ENCODE assay signal across 1 cellular context in the genomic region with DNA sequence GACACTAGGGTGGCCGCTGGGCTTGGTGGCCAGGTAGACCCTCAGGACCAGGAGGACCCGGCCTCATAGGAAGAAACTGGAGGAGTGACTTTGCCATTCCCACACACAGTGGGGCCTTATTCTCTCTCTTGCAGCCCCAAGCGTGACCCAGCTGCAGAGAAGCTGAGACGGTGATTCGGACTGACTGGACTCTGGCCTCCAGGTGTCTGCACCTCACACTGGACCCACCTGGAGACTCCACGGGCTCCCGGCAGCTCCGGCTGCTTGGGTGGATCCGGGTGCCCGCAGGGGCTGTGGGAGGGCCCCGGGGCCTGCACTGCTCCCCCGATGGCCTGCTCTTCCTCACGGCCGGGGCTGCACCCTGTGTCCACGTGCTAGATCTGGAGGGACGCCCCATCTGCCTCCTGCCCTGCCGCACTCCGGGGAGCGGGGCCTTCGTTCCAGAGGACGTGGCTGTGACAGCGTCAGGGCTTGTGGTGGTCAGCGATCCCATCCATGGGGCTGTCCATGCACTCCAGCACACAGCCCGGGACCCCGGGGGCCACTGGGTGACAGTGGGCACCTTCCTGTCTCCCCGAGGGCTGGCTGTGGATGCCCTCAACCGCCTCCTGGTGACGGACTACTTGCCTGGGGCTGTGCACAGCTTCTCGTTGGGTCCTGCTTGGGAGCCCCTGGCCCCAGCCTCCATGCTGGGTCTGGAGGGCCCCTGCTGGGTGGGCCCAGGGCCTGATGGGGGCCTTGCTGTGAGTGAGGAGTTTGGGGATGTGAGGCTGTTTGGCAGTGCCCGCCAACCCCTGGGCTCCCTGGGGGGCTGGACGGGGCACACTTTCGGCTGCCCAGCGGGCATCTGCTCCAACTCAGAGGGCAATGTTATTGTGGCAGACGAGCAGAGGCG.
TF ChIP-seq lines count a peak whose summit lies in the region.

No MANE protein-coding gene starts in this region.

TF ChIP-seq in HepG2, 621 proteins besides CTCF, POLR2A, EP300 and RAD21:
- TF ChIP-seq ZFY (CRISPR knock-in tag; IDR thresholded peaks at IDR 0.05) = peak; percentile 31; the same call in 1 of the 2 replicates
- peak; percentile 63; the same call in 1 of the 2 replicates for TF ChIP-seq NRL (CRISPR knock-in tag; IDR thresholded peaks at IDR 0.05; ENCODE audit: borderline replicate concordance)
- TF ChIP-seq STAT5B (CRISPR knock-in tag; IDR thresholded peaks at IDR 0.05) = no peak
- peak; percentile 56 for TF ChIP-seq HNRNPL (IDR thresholded peaks at IDR 0.05; ENCODE audit: low read depth, low read length)
- TF ChIP-seq ZFX (CRISPR knock-in tag; IDR thresholded peaks at IDR 0.05; ENCODE audit: low read depth) = 0 out of 2 replicates have a peak, but pooled peaks have one; percentile 9
- 0 out of 2 replicates have a peak, but pooled peaks have one; percentile 6 for TF ChIP-seq KAT8 (CRISPR knock-in tag; IDR thresholded peaks at IDR 0.05)
- 0 out of 2 replicates have a peak, but pooled peaks have one; percentile 24 for TF ChIP-seq HNF4A (CRISPR knock-in tag; IDR thresholded peaks at IDR 0.05)
- TF ChIP-seq, protein P1, sequence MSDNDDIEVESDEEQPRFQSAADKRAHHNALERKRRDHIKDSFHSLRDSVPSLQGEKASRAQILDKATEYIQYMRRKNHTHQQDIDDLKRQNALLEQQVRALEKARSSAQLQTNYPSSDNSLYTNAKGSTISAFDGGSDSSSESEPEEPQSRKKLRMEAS (IDR thresholded peaks at IDR 0.05) = 0 out of 2 replicates have a peak, but pooled peaks have one; percentile 17
- TF ChIP-seq TAF1 (CRISPR knock-in tag; IDR thresholded peaks at IDR 0.05) = 0 out of 2 replicates have a peak, but pooled peaks have one; percentile 3
- TF ChIP-seq, protein P2, sequence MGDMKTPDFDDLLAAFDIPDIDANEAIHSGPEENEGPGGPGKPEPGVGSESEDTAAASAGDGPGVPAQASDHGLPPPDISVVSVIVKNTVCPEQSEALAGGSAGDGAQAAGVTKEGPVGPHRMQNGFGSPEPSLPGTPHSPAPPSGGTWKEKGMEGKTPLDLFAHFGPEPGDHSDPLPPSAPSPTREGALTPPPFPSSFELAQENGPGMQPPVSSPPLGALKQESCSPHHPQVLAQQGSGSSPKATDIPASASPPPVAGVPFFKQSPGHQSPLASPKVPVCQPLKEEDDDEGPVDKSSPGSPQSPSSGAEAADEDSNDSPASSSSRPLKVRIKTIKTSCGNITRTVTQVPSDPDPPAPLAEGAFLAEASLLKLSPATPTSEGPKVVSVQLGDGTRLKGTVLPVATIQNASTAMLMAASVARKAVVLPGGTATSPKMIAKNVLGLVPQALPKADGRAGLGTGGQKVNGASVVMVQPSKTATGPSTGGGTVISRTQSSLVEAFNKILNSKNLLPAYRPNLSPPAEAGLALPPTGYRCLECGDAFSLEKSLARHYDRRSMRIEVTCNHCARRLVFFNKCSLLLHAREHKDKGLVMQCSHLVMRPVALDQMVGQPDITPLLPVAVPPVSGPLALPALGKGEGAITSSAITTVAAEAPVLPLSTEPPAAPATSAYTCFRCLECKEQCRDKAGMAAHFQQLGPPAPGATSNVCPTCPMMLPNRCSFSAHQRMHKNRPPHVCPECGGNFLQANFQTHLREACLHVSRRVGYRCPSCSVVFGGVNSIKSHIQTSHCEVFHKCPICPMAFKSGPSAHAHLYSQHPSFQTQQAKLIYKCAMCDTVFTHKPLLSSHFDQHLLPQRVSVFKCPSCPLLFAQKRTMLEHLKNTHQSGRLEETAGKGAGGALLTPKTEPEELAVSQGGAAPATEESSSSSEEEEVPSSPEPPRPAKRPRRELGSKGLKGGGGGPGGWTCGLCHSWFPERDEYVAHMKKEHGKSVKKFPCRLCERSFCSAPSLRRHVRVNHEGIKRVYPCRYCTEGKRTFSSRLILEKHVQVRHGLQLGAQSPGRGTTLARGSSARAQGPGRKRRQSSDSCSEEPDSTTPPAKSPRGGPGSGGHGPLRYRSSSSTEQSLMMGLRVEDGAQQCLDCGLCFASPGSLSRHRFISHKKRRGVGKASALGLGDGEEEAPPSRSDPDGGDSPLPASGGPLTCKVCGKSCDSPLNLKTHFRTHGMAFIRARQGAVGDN (CRISPR knock-in tag; IDR thresholded peaks at IDR 0.05) = peak; percentile 56
- TF ChIP-seq RBFOX2 (IDR thresholded peaks at IDR 0.05; ENCODE audit: low read depth, low read length) = no peak
- 0 out of 2 replicates have a peak, but pooled peaks have one; percentile 10 for TF ChIP-seq KDM2A (CRISPR knock-in tag; IDR thresholded peaks at IDR 0.05; ENCODE audit: borderline replicate concordance, low read depth)
- TF ChIP-seq KDM3A (CRISPR knock-in tag; IDR thresholded peaks at IDR 0.05; ENCODE audit: low read depth) = no peak
